Comparison of ENCODE assay signal across 23 cellular contexts in the genomic region with DNA sequence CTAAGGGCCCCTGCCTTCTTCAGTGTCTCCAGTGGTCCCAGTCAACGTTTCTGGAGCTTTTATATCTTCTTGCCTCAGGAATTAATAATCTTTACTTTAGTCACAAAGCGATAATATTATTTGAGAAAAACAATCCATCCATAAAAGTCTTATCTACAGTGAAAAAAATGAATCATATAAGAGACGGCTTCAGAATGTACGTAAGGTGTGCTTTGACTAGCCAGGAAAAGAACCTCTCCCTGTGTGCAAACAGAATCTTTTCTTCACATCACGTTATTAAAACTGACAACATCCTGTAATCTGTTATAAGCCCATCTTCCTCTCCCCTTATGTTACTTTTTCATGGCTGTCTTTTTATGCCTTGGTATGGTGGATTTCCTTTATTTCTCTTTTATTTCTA. TPM values are rescaled to one million over a fixed set of nuclear protein-coding genes. Genes with fewer than 3 reads are reported as not detected.
"Had no signal": no experiment of that assay in that cellular context is flagged by ENCODE, and none has a peak within 500 bp of the region (broad histone marks: within the 10 kb centered on the region; RNA-seq: fewer than 3 reads in every experiment).

A gene (minus strand): TSS at position 33 of the 400 bp plus-strand sequence. CDS start 2,691 bp downstream, outside the sequence.

- H3K4me3 ChIP-seq: esophagus squamous epithelium, gastroesophageal sphincter, left ventricle myocardium inferior, right atrium auricular region, smooth muscle cell, suprapubic skin, thyroid gland, uterus had no signal

- H3K36me3 ChIP-seq: esophagus squamous epithelium, gastroesophageal sphincter, left ventricle myocardium inferior, right atrium auricular region, suprapubic skin, thyroid gland, uterus had no signal

- ATAC-seq: gastroesophageal sphincter; natural killer cell; stimulated activated effector memory CD8-positive, alpha-beta T cell treated with anti-CD3 and anti-CD28 coated beads, Interleukin-12 subunit alpha, Interleukin-12 subunit beta, amount 100 ng/mL, for 72 hours had no signal

- H3K9me3 Mint-ChIP-seq: immature natural killer cell; natural killer cell; neural crest cell; stimulated activated effector memory CD8-positive, alpha-beta T cell treated with anti-CD3 and anti-CD28 coated beads, Interleukin-12 subunit alpha, Interleukin-12 subunit beta, amount 100 ng/mL, for 72 hours; type B pancreatic cell had no signal

- DNase-seq: dermis blood vessel endothelial cell; esophagus squamous epithelium; foreskin fibroblast; glutamatergic neuron; immature natural killer cell; left ventricle myocardium inferior; natural killer cell; stimulated activated CD4-positive, alpha-beta T cell treated with anti-CD3 and anti-CD28 coated beads, Interleukin-4, amount 100 ng/mL, for 1 hour; stimulated activated CD8-positive, alpha-beta memory T cell treated with anti-CD3 and anti-CD28 coated beads, Interleukin-4, amount 100 ng/mL, for 48 hours; stimulated activated naive CD8-positive, alpha-beta T cell treated with anti-CD3 and anti-CD28 coated beads, Interleukin-15, Interleukin-2, amounts not matched to agents 100 U/mL and 50 U/mL, for 24 hours; thyroid gland; uterus had no signal

- H3K4me3 Mint-ChIP-seq: immature natural killer cell; natural killer cell; neural crest cell; stimulated activated effector memory CD8-positive, alpha-beta T cell treated with anti-CD3 and anti-CD28 coated beads, Interleukin-12 subunit alpha, Interleukin-12 subunit beta, amount 100 ng/mL, for 72 hours; type B pancreatic cell had no signal

- H3K9me3 ChIP-seq: esophagus squamous epithelium, gastroesophageal sphincter, left ventricle myocardium inferior, right atrium auricular region, suprapubic skin, thyroid gland, uterus had no signal

- H3K36me3 Mint-ChIP-seq: immature natural killer cell; natural killer cell; stimulated activated effector memory CD8-positive, alpha-beta T cell treated with anti-CD3 and anti-CD28 coated beads, Interleukin-12 subunit alpha, Interleukin-12 subunit beta, amount 100 ng/mL, for 72 hours; type B pancreatic cell had no signal

- H3K27ac Mint-ChIP-seq: immature natural killer cell; natural killer cell; stimulated activated effector memory CD8-positive, alpha-beta T cell treated with anti-CD3 and anti-CD28 coated beads, Interleukin-12 subunit alpha, Interleukin-12 subunit beta, amount 100 ng/mL, for 72 hours; type B pancreatic cell had no signal

- H3K4me1 Mint-ChIP-seq: neural crest cell; stimulated activated effector memory CD8-positive, alpha-beta T cell treated with anti-CD3 and anti-CD28 coated beads, Interleukin-12 subunit alpha, Interleukin-12 subunit beta, amount 100 ng/mL, for 72 hours had no signal

- H3K4me1 ChIP-seq: right atrium auricular region, suprapubic skin, thyroid gland, uterus had no signal

RNA-seq across cellular contexts. Expression of the gene that starts here (rescaled TPM):
- total RNA-seq: dermis blood vessel endothelial cell, epithelial cell of proximal tubule, esophagus squamous epithelium, gastroesophageal sphincter, left ventricle myocardium inferior, lung microvascular endothelial cell, natural killer cell, neural crest cell, osteocyte, posterior vena cava, right atrium auricular region, smooth muscle cell, suprapubic skin, thyroid gland, uterus had no signal
